Comparison of ENCODE assay signal across 5 cellular contexts in genomic region chr2:113499019-113499885, GRCh38. TPM values are rescaled to one million over a fixed set of nuclear protein-coding genes. Genes with fewer than 3 reads are reported as not detected.
"Had no signal": no experiment of that assay in that cellular context is flagged by ENCODE, and none has a peak within 500 bp of the region (broad histone marks: within the 10 kb centered on the region; RNA-seq: fewer than 3 reads in every experiment).

No MANE protein-coding gene starts in this region.

RNA-seq across cellular contexts. Expression of gene FOXD4L1, which starts 0.8 kb away (rescaled TPM):
- total RNA-seq: kidney epithelial cell, Right ventricle myocardium superior, sciatic nerve, urinary bladder had no signal
- polyA plus RNA-seq: cardiac muscle cell had no signal
